ENCODE assay signal across 7 cellular contexts in the genomic region with DNA sequence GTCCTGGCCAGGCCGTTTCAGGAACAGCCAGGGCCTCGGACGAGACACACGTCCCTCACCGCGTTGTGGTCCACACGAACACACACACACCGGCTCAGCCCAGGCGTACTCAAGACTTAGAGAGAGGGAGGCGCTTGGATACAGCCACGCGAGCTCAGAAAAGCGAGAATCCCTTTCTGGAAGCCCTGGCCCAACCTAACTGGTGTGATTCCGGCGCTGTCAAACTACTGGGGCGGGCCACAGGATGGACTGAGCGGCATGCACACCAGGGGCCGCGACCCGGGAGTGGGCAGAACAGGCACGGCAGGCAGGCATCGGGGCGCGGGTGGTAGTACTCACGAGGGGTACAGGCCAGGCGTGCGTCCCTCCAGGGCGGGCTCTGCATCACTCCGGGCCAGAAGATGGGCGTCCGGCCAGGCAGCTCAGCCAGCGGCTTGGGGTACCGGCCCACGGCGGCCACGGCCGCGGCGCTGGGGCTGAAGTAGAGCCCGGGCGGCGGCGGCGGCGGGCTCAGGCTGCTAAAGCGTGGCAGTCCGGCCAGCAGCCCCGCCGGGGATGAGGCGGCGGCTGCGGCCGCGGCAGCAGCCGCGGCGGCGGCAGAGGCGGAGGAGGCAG. TPM values are rescaled to one million over a fixed set of nuclear protein-coding genes. Genes with fewer than 3 reads are reported as not detected.
DNase-seq lines count a peak whose midpoint lies in the region; ATAC-seq and TF ChIP-seq lines count a peak whose summit lies in the region.

No MANE protein-coding gene starts in this region.

- H3K27ac ChIP-seq in PC-9, result no peak overlapping the region
- peak overlapping the region; percentile 92 to 98 (median 96) for H3K27ac ChIP-seq in esophagus muscularis mucosa (replicated peaks in 1 of 4)

- no peak for TF ChIP-seq EP300 in esophagus muscularis mucosa (IDR thresholded peaks at IDR 0.05)

- no peaks in the 10 kb centered on the region for H3K9me3 ChIP-seq in PC-9 (ENCODE audit: insufficient read depth, low read depth)
- no peaks in the 10 kb centered on the region for H3K9me3 ChIP-seq in esophagus muscularis mucosa

- H3K36me3 ChIP-seq in PC-9 (ENCODE audit: low read depth), result no peaks in the 10 kb centered on the region
- peaks cover 0 to 36% (median 13%) of the 10 kb centered on the region in 4 donors for H3K36me3 ChIP-seq in esophagus muscularis mucosa

- no peaks in the 10 kb centered on the region for H3F3A ChIP-seq in PC-9 (ENCODE audit: insufficient read depth, low read depth)

- 3% methylated on average over 18 of the region's 59 CpGs for WGBS in esophagus muscularis mucosa

- H3K27me3 ChIP-seq in PC-9 (ENCODE audit: insufficient read depth, low read depth) (no peaks in the 10 kb centered on the region), esophagus muscularis mucosa (peaks cover 0 to 79% (median 7%) of the 10 kb centered on the region in 4 donors)

- BruUV-seq in PC-9 (replicated peaks; lab: Mats Ljungman, UMichigan), result no TSS peak

- no peaks in the 10 kb centered on the region for H3K9me2 ChIP-seq in PC-9 (ENCODE audit: insufficient read depth)

- CTCF ChIA-PET in PC-9 (lab: Charles Lee), result no interaction called here

- DNase-seq in GM04503 (ENCODE audit: low read depth) (peak; percentile 38), PC-9 (no peak), esophagus muscularis mucosa (ENCODE audit: extremely low spot score) (no peak), posterior vena cava (ENCODE audit: low spot score) (peak; percentile 81), GM03348 (ENCODE audit: low spot score) (no peak), Ammon's horn (ENCODE audit: low spot score) (no peak)

- H3K4me1 ChIP-seq in PC-9 (replicated peaks; ENCODE audit: insufficient read depth) (no peaks in the 10 kb centered on the region), esophagus muscularis mucosa (peaks cover 34 to 52% (median 46%) of the 10 kb centered on the region in 4 donors)

- no peaks in the 10 kb centered on the region for H3K79me2 ChIP-seq in PC-9 (ENCODE audit: low read depth)

- peak overlapping the region; percentile 85; the same call in 1 of the 2 replicates for H3K4me2 ChIP-seq in PC-9

- no peak for TF ChIP-seq POLR2A in esophagus muscularis mucosa (IDR thresholded peaks at IDR 0.05; ENCODE audit: low read depth)

- TF ChIP-seq CTCF in PC-9 (conservative IDR thresholded peaks at IDR 0.05) (no peak), esophagus muscularis mucosa (IDR thresholded peaks at IDR 0.05) (no peak)

- no peak for ATAC-seq in HG03196 (IDR thresholded peaks at IDR 0.05; ENCODE audit: unreplicated experiment)

- no peak overlapping the region for H2AFZ ChIP-seq in PC-9

- intact Hi-C loops in PC-9 (cut with micrococcal nuclease; ENCODE audit: unreplicated experiment), result no loop called here
- intact Hi-C loops in esophagus muscularis mucosa (cut with DNase I), result no loop called here
- intact Hi-C loops in posterior vena cava (cut with DNase I), result no loop called here

- peak overlapping the region; percentile 63; the same call in 1 of the 2 replicates for H3K4me3 ChIP-seq in PC-9
- peak overlapping the region; percentile 81 to 92 (median 87) for H3K4me3 ChIP-seq in esophagus muscularis mucosa

- POLR2A ChIA-PET in PC-9 (lab: Charles Lee; ENCODE audit: unreplicated experiment), result no interaction called here

- no peaks in the 10 kb centered on the region for H4K20me1 ChIP-seq in PC-9 (ENCODE audit: insufficient read depth)

RNA-seq across cellular contexts. Expression of gene NKX6-1, which starts 1.8 kb away (rescaled TPM):
- total RNA-seq in PC-9 (2021), result 0.37 and 0.63 TPM in 2 replicates
- total RNA-seq in esophagus muscularis mucosa, result 100 to 1,000 TPM in 1 of 4 donors, 10 to 100 TPM in 3; 48.2 to 115 (median 75.4) TPM
- total RNA-seq in posterior vena cava, result not detected

Comparison
In these comparisons a context has a peak if more than half of its experiments do, and no peak if none do; other contexts are left out.
1. DNase-seq: peak in GM04503 (single experiment) and posterior vena cava (single experiment); none in PC-9 (0 of 2), esophagus muscularis mucosa (single experiment), GM03348 (single experiment) and Ammon's horn (single experiment).
2. RNA of gene NKX6-1, which starts 1.8 kb away (total RNA-seq): 48.2 to 115 TPM in esophagus muscularis mucosa; 0.37 to 0.63 TPM in PC-9 and not detected in posterior vena cava; every median in the first group is over 10 times any median in the second.